In the genomic region with DNA sequence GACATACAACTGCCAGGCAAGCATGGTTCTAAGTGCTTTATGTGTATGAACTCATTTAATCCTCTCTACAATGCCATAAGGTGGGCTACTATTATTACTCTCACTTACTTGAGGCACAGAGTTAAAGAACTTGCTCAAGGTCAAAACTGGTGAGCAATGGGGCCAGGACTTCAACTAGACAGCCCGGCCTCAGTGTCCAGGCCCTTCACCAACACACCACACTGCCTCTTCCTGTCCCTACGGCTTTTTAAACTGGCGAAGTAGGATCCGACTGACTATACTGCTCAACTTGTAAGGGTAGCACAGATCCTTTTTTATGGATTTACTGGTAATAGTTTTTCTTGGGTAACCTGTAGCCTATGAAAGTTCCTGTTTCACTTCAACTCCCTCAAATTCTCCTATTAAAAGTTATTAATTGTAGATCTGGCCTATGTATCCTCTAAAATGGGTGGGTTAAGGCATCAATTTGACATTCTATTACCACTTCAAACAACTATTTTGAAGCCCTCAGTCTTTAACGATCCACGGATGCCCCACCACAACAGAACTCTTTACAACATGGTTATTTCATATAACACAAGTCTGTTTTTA, we compare ENCODE assay signal across 17 cellular contexts. TPM values are rescaled to one million over a fixed set of nuclear protein-coding genes. Genes with fewer than 3 reads are reported as not detected.
DNase-seq lines count a peak whose midpoint lies in the region; ATAC-seq and TF ChIP-seq lines count a peak whose summit lies in the region.
"Had no signal": no experiment of that assay in that cellular context is flagged by ENCODE, and none has a peak within 500 bp of the region (broad histone marks: within the 10 kb centered on the region; RNA-seq: fewer than 3 reads in every experiment).

No MANE protein-coding gene starts in this region.

- TF ChIP-seq CTCF in choroid plexus epithelial cell (conservative IDR thresholded peaks at IDR 0.05; ENCODE audit: low read depth, low read length) (no peak), liver (IDR thresholded peaks at IDR 0.05; ENCODE audit: low read depth, low read length, missing input control) (no peak)

- H3K4me1 ChIP-seq in HUES48 (ENCODE audit: control insufficient read depth, insufficient read depth, low read length) = peaks cover 81% of the 10 kb centered on the region
- H3K4me1 ChIP-seq in liver (ENCODE audit: control insufficient read depth in 4 of 4, insufficient read depth in 4 of 4, low read length in 3 of 4) = peaks cover 2 to 33% (median 11%) of the 10 kb centered on the region in 4 donors
- H3K4me1 ChIP-seq in stomach smooth muscle (ENCODE audit: control insufficient read depth, insufficient read depth, low read length) = peaks cover 25% of the 10 kb centered on the region

- H3K9me3 ChIP-seq in HUES48 (ENCODE audit: control insufficient read depth, insufficient read depth, low read length) (no peaks in the 10 kb centered on the region), liver (ENCODE audit: control insufficient read depth in 4 of 4, low read length in 3 of 4) (no peaks in the 10 kb centered on the region), stomach smooth muscle (ENCODE audit: control insufficient read depth in 2 of 2, low read length in 2 of 2) (no peaks in the 10 kb centered on the region)

- WGBS in liver = 40% methylated on average over 6 of the region's 6 CpGs

- H3K27ac ChIP-seq in HUES48 (ENCODE audit: low read depth, low read length) (peak overlapping the region; percentile 34), liver (ENCODE audit: low read depth in 1 of 2, low read length in 2 of 2) (peak overlapping the region; percentile 84 to 91), stomach smooth muscle (ENCODE audit: low read length) (peak overlapping the region; percentile 56)
- H3K27ac ChIP-seq: HL-60 had no signal

- H3K27me3 ChIP-seq in HUES48 (ENCODE audit: control insufficient read depth, insufficient read depth, low read length) = peaks cover 3% of the 10 kb centered on the region
- no peaks in the 10 kb centered on the region for H3K27me3 ChIP-seq in liver (ENCODE audit: control insufficient read depth in 4 of 4, insufficient read depth in 4 of 4, low read length in 3 of 4)
- no peaks in the 10 kb centered on the region for H3K27me3 ChIP-seq in stomach smooth muscle (ENCODE audit: control insufficient read depth in 1 of 2, insufficient read depth in 2 of 2, low read length in 2 of 2)

- H3K9ac ChIP-seq in HUES48 (ENCODE audit: low read depth, low read length) (no peak overlapping the region), liver (ENCODE audit: low read depth in 1 of 2, low read length in 2 of 2) (peak overlapping the region; percentile 93 to 99), stomach smooth muscle (ENCODE audit: low read length in 2 of 2) (peak overlapping the region in 1 of 2 donors; percentile 13)

- DNase-seq in choroid plexus epithelial cell (ENCODE audit: low read depth) (peak; percentile 50), NCI-H146 treated with DMSO at 0.1 percent for 48 hours (lab: John Stamatoyannopoulos, UW; ENCODE audit: unreplicated experiment) (no peak), NCI-H2171 treated with DMSO at 0.1 percent for 48 hours (lab: John Stamatoyannopoulos, UW) (no peak), cerebellum (ENCODE audit: low spot score) (no peak)
- DNase-seq: activated CD8-positive, alpha-beta memory T cell treated with anti-CD3 and anti-CD28 coated beads, Interleukin-2, amount 50 U/mL, for 4 hours; C1 segment of cervical spinal cord; GF-D8; natural killer cell; NCI-H1048; NCI-H524; SHP77; stimulated activated CD4-positive, alpha-beta T cell treated with anti-CD3 and anti-CD28 coated beads, Interleukin-12 subunit alpha, Interleukin-12 subunit beta, amount 100 ng/mL, for 4 hours had no signal

- no peak for ATAC-seq in GM18867 (IDR thresholded peaks at IDR 0.05; ENCODE audit: unreplicated experiment)
- ATAC-seq: natural killer cell had no signal

- no peak for TF ChIP-seq RAD21 in liver (IDR thresholded peaks at IDR 0.05)

- no peak overlapping the region; the same call in 1 of the 2 replicates for H3K4me3 ChIP-seq in HUES48 (ENCODE audit: low read depth, low read length)
- peak overlapping the region; percentile 86 for H3K4me3 ChIP-seq in choroid plexus epithelial cell (ENCODE audit: low read depth, low read length)
- peak overlapping the region; percentile 86 to 96 (median 93) for H3K4me3 ChIP-seq in liver (ENCODE audit: low read depth in 1 of 3, low read length in 3 of 3)
- H3K4me3 ChIP-seq in stomach smooth muscle (ENCODE audit: low read length in 2 of 2) = peak overlapping the region; percentile 83 to 94

- H3K36me3 ChIP-seq in HUES48 (ENCODE audit: control insufficient read depth, insufficient read depth, low read length) (no peaks in the 10 kb centered on the region), liver (ENCODE audit: control insufficient read depth in 4 of 4, insufficient read depth in 3 of 4, low read depth in 1 of 4, low read length in 3 of 4) (peaks cover 0 to 35% (median 11%) of the 10 kb centered on the region in 4 donors), stomach smooth muscle (ENCODE audit: control insufficient read depth in 2 of 2, insufficient read depth in 2 of 2, low read length in 2 of 2) (no peaks in the 10 kb centered on the region)

TF ChIP-seq in liver, 16 proteins besides CTCF, POLR2A, EP300 and RAD21:
- TF ChIP-seq, protein P1, sequence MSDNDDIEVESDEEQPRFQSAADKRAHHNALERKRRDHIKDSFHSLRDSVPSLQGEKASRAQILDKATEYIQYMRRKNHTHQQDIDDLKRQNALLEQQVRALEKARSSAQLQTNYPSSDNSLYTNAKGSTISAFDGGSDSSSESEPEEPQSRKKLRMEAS (IDR thresholded peaks at IDR 0.05) = no peak
- TF ChIP-seq HNF4G (IDR thresholded peaks at IDR 0.05) (no peak), JUND (IDR thresholded peaks at IDR 0.05) (no peak), NR2F2 (IDR thresholded peaks at IDR 0.05) (no peak), FOXA2 (IDR thresholded peaks at IDR 0.05) (no peak), EGR1 (IDR thresholded peaks at IDR 0.05; ENCODE audit: low read depth in 2 of 2) (no peak), TAF1 (conservative IDR thresholded peaks at IDR 0.05) (no peak), GABPA (IDR thresholded peaks at IDR 0.05 in 1 of 2, conservative IDR thresholded peaks at IDR 0.05 in 1 of 2) (no peak)
- TF ChIP-seq, protein P2, sequence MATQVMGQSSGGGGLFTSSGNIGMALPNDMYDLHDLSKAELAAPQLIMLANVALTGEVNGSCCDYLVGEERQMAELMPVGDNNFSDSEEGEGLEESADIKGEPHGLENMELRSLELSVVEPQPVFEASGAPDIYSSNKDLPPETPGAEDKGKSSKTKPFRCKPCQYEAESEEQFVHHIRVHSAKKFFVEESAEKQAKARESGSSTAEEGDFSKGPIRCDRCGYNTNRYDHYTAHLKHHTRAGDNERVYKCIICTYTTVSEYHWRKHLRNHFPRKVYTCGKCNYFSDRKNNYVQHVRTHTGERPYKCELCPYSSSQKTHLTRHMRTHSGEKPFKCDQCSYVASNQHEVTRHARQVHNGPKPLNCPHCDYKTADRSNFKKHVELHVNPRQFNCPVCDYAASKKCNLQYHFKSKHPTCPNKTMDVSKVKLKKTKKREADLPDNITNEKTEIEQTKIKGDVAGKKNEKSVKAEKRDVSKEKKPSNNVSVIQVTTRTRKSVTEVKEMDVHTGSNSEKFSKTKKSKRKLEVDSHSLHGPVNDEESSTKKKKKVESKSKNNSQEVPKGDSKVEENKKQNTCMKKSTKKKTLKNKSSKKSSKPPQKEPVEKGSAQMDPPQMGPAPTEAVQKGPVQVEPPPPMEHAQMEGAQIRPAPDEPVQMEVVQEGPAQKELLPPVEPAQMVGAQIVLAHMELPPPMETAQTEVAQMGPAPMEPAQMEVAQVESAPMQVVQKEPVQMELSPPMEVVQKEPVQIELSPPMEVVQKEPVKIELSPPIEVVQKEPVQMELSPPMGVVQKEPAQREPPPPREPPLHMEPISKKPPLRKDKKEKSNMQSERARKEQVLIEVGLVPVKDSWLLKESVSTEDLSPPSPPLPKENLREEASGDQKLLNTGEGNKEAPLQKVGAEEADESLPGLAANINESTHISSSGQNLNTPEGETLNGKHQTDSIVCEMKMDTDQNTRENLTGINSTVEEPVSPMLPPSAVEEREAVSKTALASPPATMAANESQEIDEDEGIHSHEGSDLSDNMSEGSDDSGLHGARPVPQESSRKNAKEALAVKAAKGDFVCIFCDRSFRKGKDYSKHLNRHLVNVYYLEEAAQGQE (IDR thresholded peaks at IDR 0.05) = no peak
- TF ChIP-seq, protein P3, sequence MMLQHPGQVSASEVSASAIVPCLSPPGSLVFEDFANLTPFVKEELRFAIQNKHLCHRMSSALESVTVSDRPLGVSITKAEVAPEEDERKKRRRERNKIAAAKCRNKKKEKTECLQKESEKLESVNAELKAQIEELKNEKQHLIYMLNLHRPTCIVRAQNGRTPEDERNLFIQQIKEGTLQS (IDR thresholded peaks at IDR 0.05) = no peak
TF ChIP-seq in liver: peak in this region for 0.

RNA-seq across cellular contexts. Expression of a gene that starts 4.3 kb away (rescaled TPM):
- total RNA-seq in liver = 100 to 1,000 TPM in 1 of 2 donors, 10 to 100 TPM in 1; 60.7 to 424 TPM
- 100 to 1,000 TPM in 1 of 2 donors, 10 to 100 TPM in 1; 68.6 to 142 TPM for polyA plus RNA-seq in liver
- 22.0 TPM for total RNA-seq in cerebellum

Comparison
In these comparisons a context has a peak if more than half of its experiments do, and no peak if none do; other contexts are left out.
1. H3K27ac ChIP-seq: peak in every context shown above with its lines; median percentile 88 in liver; 56 in stomach smooth muscle; 34 in HUES48.